30 cellular contexts compared by ENCODE assay signal in the genomic region with DNA sequence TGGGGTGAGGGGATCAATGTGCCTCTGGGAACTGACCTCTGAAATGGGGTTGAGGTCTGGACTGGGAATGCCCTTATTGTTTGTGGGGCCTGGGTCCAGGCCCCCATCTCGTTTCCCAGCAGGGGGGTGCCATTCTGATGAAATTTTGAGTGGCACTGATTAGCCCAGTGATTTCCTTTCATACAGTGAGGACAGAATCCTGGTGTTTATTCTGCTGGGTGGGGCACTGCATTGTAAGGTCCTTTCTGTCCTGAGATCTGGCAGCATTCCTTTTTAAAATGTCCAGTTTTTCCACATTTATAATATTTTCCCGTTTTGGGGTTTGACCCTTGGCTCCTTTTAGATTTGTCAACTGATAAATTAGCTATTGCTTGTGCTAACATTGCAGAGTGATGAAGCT. TPM values are rescaled to one million over a fixed set of nuclear protein-coding genes. Genes with fewer than 3 reads are reported as not detected.
DNase-seq lines count a peak whose midpoint lies in the region; ATAC-seq, FAIRE-seq and TF ChIP-seq lines count a peak whose summit lies in the region.
"Had no signal": no experiment of that assay in that cellular context is flagged by ENCODE, and none has a peak within 500 bp of the region (broad histone marks: within the 10 kb centered on the region; RNA-seq: fewer than 3 reads in every experiment).

No MANE protein-coding gene starts in this region.

- no peak overlapping the region for H2BK15ac ChIP-seq in mesendoderm (replicated peaks; ENCODE audit: low read depth)

- H3K9me3 Mint-ChIP-seq in chondrocyte (ENCODE audit: low read depth) (no peaks in the 10 kb centered on the region), type B pancreatic cell (no peaks in the 10 kb centered on the region)
- H3K9me3 Mint-ChIP-seq: activated CD4-positive, alpha-beta memory T cell treated with anti-CD3 and anti-CD28 coated beads for 36 hours; activated naive CD8-positive, alpha-beta T cell treated with anti-CD3 and anti-CD28 coated beads, Interleukin-2, amount 10 ng/mL, durations not matched to agents 7 days and 5 days; activated T-helper 2 cell treated with anti-CD3 and anti-CD28 coated beads, Interferon-gamma antibody, Interleukin-2, Interleukin-4, amounts not matched to agents 10 μg/mL and 5 μg/mL and 100 μg/mL, durations not matched to agents 14 hours and 24 hours and 36 hours had no signal

- peaks cover 4% of the 10 kb centered on the region for H3K79me1 ChIP-seq in mesendoderm (ENCODE audit: low read length)

- no peak for DNase-seq in chondrocyte (ENCODE audit: low spot score)
- DNase-seq in mesendoderm = no peak
- no peak for DNase-seq in type B pancreatic cell (ENCODE audit: extremely low spot score, unreplicated experiment)
- DNase-seq in NCI-H2081 (lab: John Stamatoyannopoulos, UW) = no peak
- DNase-seq in urothelium cell line (ENCODE audit: low spot score) = no peak
- DNase-seq: activated CD4-positive, alpha-beta memory T cell treated with anti-CD3 and anti-CD28 coated beads for 36 hours; activated naive CD8-positive, alpha-beta T cell treated with anti-CD3 and anti-CD28 coated beads, Interleukin-2, amount 10 ng/mL, durations not matched to agents 7 days and 5 days; erythroblast; foreskin fibroblast; kidney; MM.1S; naive B cell; NCI-H1417 treated with DMSO at 0.1 percent for 48 hours; NCI-H2107; ovary; retina; SHP77 treated with DMSO at 0.1 percent for 48 hours; stimulated activated CD4-positive, alpha-beta T cell treated with anti-CD3 and anti-CD28 coated beads, Interleukin-12 subunit alpha, Interleukin-12 subunit beta, amount 100 ng/mL, for 4 hours; stimulated activated CD4-positive, alpha-beta T cell treated with anti-CD3 and anti-CD28 coated beads, Interleukin-4, amount 100 ng/mL, for 24 hours; stimulated activated naive B cell treated with anti-CD40 and anti-IgM and Interleukin-4, amounts not matched to agents 10 μg/mL and 1 μg/mL and 100 μg/mL, for 72 hours; T-cell; testis had no signal

- H3K4me3 ChIP-seq in HUES48 (ENCODE audit: low read depth, low read length) = peak overlapping the region; percentile 66
- H3K4me3 ChIP-seq in mesendoderm (ENCODE audit: low read length) = peak overlapping the region; percentile 60
- H3K4me3 ChIP-seq: K562, ovary, testis had no signal

- H3K4me1 ChIP-seq in HUES48 (ENCODE audit: control insufficient read depth, insufficient read depth, low read length) (peaks cover 62% of the 10 kb centered on the region), mesendoderm (ENCODE audit: control insufficient read depth, low read depth, low read length) (peaks cover 10% of the 10 kb centered on the region)

- H4K8ac ChIP-seq in mesendoderm (ENCODE audit: low read depth, low read length) = no peak overlapping the region

- H3K4me1 Mint-ChIP-seq in chondrocyte (ENCODE audit: low read depth) (peaks cover 60% of the 10 kb centered on the region), type B pancreatic cell (ENCODE audit: unreplicated experiment) (peaks cover 26% of the 10 kb centered on the region)
- H3K4me1 Mint-ChIP-seq: naive B cell, T-cell had no signal

- ATAC-seq in GM18502 (IDR thresholded peaks at IDR 0.05; ENCODE audit: poor library complexity, unreplicated experiment) = no peak
- ATAC-seq: K562; stimulated activated naive B cell treated with anti-CD40 and anti-IgM and Interleukin-4, amounts not matched to agents 10 μg/mL and 1 μg/mL and 100 μg/mL, for 72 hours; T-cell had no signal

- peak overlapping the region; percentile 96 for H3K4ac ChIP-seq in mesendoderm (ENCODE audit: low read depth, low read length)

- peak overlapping the region; percentile 95 for H3K56ac ChIP-seq in mesendoderm (ENCODE audit: low read length)

- H3K9ac ChIP-seq in HUES48 (ENCODE audit: low read depth, low read length) (no peak overlapping the region; the same call in 1 of the 2 replicates), mesendoderm (ENCODE audit: low read length) (peak overlapping the region; percentile 93)

- H3K36me3 ChIP-seq in HUES48 (ENCODE audit: control insufficient read depth, insufficient read depth, low read length) (peaks cover 34% of the 10 kb centered on the region), mesendoderm (ENCODE audit: control insufficient read depth, insufficient read depth, low read length) (peaks cover 4% of the 10 kb centered on the region)
- H3K36me3 ChIP-seq: ovary had no signal

- TF ChIP-seq CTCF in chondrocyte (IDR thresholded peaks at IDR 0.05) (no peak), type B pancreatic cell (conservative IDR thresholded peaks at IDR 0.05) (no peak)

- H2BK5ac ChIP-seq in mesendoderm (ENCODE audit: low read length) = peak overlapping the region; percentile 22

- H3K27ac ChIP-seq in HUES48 (ENCODE audit: low read depth, low read length) (no peak overlapping the region), mesendoderm (ENCODE audit: low read depth, low read length) (peak overlapping the region; percentile 85)
- H3K27ac ChIP-seq: ovary, testis had no signal

- H2BK120ac ChIP-seq in mesendoderm (ENCODE audit: low read depth, low read length) = peak overlapping the region; percentile 73

- H3K27me3 Mint-ChIP-seq in chondrocyte (ENCODE audit: low read depth) (no peaks in the 10 kb centered on the region), type B pancreatic cell (no peaks in the 10 kb centered on the region)

- H3K4me3 Mint-ChIP-seq in chondrocyte (ENCODE audit: unreplicated experiment) (peak overlapping the region; percentile 21), type B pancreatic cell (peak overlapping the region; percentile 44)
- H3K4me3 Mint-ChIP-seq: activated CD4-positive, alpha-beta memory T cell treated with anti-CD3 and anti-CD28 coated beads for 36 hours; activated naive CD8-positive, alpha-beta T cell treated with anti-CD3 and anti-CD28 coated beads, Interleukin-2, amount 10 ng/mL, durations not matched to agents 7 days and 5 days; naive B cell; stimulated activated naive B cell treated with anti-CD40 and anti-IgM and Interleukin-4, amounts not matched to agents 10 μg/mL and 1 μg/mL and 100 μg/mL, for 72 hours; T-cell had no signal

- H3K79me2 ChIP-seq in mesendoderm (ENCODE audit: control insufficient read depth, insufficient read depth, low read length) = peaks cover 27% of the 10 kb centered on the region

- H3K23ac ChIP-seq in mesendoderm (ENCODE audit: low read length) = no peak overlapping the region

- H3K18ac ChIP-seq in mesendoderm (ENCODE audit: low read length) = peak overlapping the region; percentile 89

- no peak overlapping the region for H4K5ac ChIP-seq in mesendoderm (ENCODE audit: low read length)

- no peaks in the 10 kb centered on the region for H3K9me3 ChIP-seq in HUES48 (ENCODE audit: control insufficient read depth, insufficient read depth, low read length)
- H3K9me3 ChIP-seq: ovary, testis had no signal

- no peak overlapping the region for H2AK5ac ChIP-seq in mesendoderm (ENCODE audit: low read length)

- no CpG with 5 or more reads among the region's 2 CpGs for WGBS in mesendoderm (ENCODE audit: extremely low coverage, insufficient coverage, low lambda C conversion rate)

- no peaks in the 10 kb centered on the region for H3K36me3 Mint-ChIP-seq in chondrocyte (ENCODE audit: low read depth)
- no peaks in the 10 kb centered on the region for H3K36me3 Mint-ChIP-seq in type B pancreatic cell
- H3K36me3 Mint-ChIP-seq: activated CD4-positive, alpha-beta memory T cell treated with anti-CD3 and anti-CD28 coated beads for 36 hours; activated naive CD8-positive, alpha-beta T cell treated with anti-CD3 and anti-CD28 coated beads, Interleukin-2, amount 10 ng/mL, durations not matched to agents 7 days and 5 days; T-cell had no signal

- H3K4me2 ChIP-seq in mesendoderm (ENCODE audit: low read length) = peak overlapping the region; percentile 39

- no peaks in the 10 kb centered on the region for H3K27me3 ChIP-seq in HUES48 (ENCODE audit: control insufficient read depth, insufficient read depth, low read length)
- H3K27me3 ChIP-seq in mesendoderm (ENCODE audit: insufficient read depth, low read length, poor library complexity) = no peaks in the 10 kb centered on the region
- H3K27me3 ChIP-seq: ovary, testis had no signal

- no peak for FAIRE-seq in urothelium cell line (lab: Jason Lieb, UNC)
- FAIRE-seq: D721Med, K562, kidney had no signal

- H3K27ac Mint-ChIP-seq in chondrocyte (ENCODE audit: unreplicated experiment) = peak overlapping the region; percentile 66
- peak overlapping the region; percentile 97 for H3K27ac Mint-ChIP-seq in type B pancreatic cell
- H3K27ac Mint-ChIP-seq: activated CD4-positive, alpha-beta memory T cell treated with anti-CD3 and anti-CD28 coated beads for 36 hours; activated naive CD8-positive, alpha-beta T cell treated with anti-CD3 and anti-CD28 coated beads, Interleukin-2, amount 10 ng/mL, durations not matched to agents 7 days and 5 days; activated T-helper 2 cell treated with anti-CD3 and anti-CD28 coated beads, Interferon-gamma antibody, Interleukin-2, Interleukin-4, amounts not matched to agents 10 μg/mL and 5 μg/mL and 100 μg/mL, durations not matched to agents 14 hours and 24 hours and 36 hours; stimulated activated naive B cell treated with anti-CD40 and anti-IgM and Interleukin-4, amounts not matched to agents 10 μg/mL and 1 μg/mL and 100 μg/mL, for 72 hours; T-cell had no signal

RNA-seq across cellular contexts. Expression of a gene that starts 27.1 kb away (rescaled TPM):
- total RNA-seq in chondrocyte (not detected in 3 replicates), type B pancreatic cell (ENCODE audit: low replicate concordance) (not detected in 2 replicates)
- not detected for polyA plus RNA-seq in mesendoderm (2013, experiment 1 of 2)
- not detected for polyA plus RNA-seq in mesendoderm (2013, experiment 2 of 2)
- total RNA-seq: activated CD4-positive, alpha-beta memory T cell treated with anti-CD3 and anti-CD28 coated beads for 36 hours; activated naive CD8-positive, alpha-beta T cell treated with anti-CD3 and anti-CD28 coated beads, Interleukin-2, amount 10 ng/mL, durations not matched to agents 7 days and 5 days; activated T-helper 2 cell treated with anti-CD3 and anti-CD28 coated beads, Interferon-gamma antibody, Interleukin-2, Interleukin-4, amounts not matched to agents 10 μg/mL and 5 μg/mL and 100 μg/mL, durations not matched to agents 14 hours and 24 hours and 36 hours; cerebellum; K562; kidney; lung microvascular endothelial cell; NCI-H460; ovary; T-cell; testis had no signal
- polyA plus RNA-seq: K562, ovary had no signal

RNA-seq across cellular contexts. Expression of a gene that starts 37.6 kb away (rescaled TPM):
- total RNA-seq in chondrocyte = not detected in 3 replicates
- polyA plus RNA-seq in mesendoderm (2013, experiment 1 of 2) = not detected
- polyA plus RNA-seq in mesendoderm (2013, experiment 2 of 2) = not detected
- not detected in 2 replicates for total RNA-seq in type B pancreatic cell (ENCODE audit: low replicate concordance)
- total RNA-seq: activated CD4-positive, alpha-beta memory T cell treated with anti-CD3 and anti-CD28 coated beads for 36 hours; activated naive CD8-positive, alpha-beta T cell treated with anti-CD3 and anti-CD28 coated beads, Interleukin-2, amount 10 ng/mL, durations not matched to agents 7 days and 5 days; activated T-helper 2 cell treated with anti-CD3 and anti-CD28 coated beads, Interferon-gamma antibody, Interleukin-2, Interleukin-4, amounts not matched to agents 10 μg/mL and 5 μg/mL and 100 μg/mL, durations not matched to agents 14 hours and 24 hours and 36 hours; cerebellum; K562; kidney; lung microvascular endothelial cell; NCI-H460; ovary; T-cell had no signal
- polyA plus RNA-seq: K562, ovary had no signal
